1 cellular context compared by ENCODE assay signal in the genomic region with DNA sequence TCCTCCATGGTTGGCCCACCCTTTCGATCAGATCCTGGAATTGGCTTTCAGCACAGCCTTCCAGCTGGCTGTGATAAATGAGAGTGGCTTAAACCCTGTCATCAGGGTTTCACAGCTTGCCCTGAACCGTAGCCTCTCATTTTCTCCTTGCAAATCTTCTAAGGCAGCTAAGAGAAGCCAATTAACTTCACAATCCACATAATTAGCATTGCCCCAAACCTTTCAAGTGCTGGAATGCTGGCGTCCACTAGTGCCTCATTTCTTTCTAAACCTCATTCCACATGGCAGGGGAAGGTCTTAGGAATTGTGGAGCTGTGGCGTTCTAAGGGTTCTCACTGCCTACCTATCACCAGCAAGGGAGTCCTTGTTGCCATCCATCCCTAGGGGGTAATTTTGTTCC.
TF ChIP-seq lines count a peak whose summit lies in the region.

No MANE protein-coding gene starts in this region.

TF ChIP-seq in IMR-90, 13 proteins besides CTCF, POLR2A, EP300 and RAD21 (continued from another document):
- TF ChIP-seq, protein P1, sequence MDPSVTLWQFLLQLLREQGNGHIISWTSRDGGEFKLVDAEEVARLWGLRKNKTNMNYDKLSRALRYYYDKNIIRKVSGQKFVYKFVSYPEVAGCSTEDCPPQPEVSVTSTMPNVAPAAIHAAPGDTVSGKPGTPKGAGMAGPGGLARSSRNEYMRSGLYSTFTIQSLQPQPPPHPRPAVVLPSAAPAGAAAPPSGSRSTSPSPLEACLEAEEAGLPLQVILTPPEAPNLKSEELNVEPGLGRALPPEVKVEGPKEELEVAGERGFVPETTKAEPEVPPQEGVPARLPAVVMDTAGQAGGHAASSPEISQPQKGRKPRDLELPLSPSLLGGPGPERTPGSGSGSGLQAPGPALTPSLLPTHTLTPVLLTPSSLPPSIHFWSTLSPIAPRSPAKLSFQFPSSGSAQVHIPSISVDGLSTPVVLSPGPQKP (IDR thresholded peaks at IDR 0.05; ENCODE audit: borderline replicate concordance, low read depth, low read length) = no peak
- no peak for TF ChIP-seq FOS (IDR thresholded peaks at IDR 0.05; ENCODE audit: low read depth, low read length)
- TF ChIP-seq BHLHE40 (IDR thresholded peaks at IDR 0.05; ENCODE audit: low read depth, low read length) = no peak
- TF ChIP-seq, protein P2, sequence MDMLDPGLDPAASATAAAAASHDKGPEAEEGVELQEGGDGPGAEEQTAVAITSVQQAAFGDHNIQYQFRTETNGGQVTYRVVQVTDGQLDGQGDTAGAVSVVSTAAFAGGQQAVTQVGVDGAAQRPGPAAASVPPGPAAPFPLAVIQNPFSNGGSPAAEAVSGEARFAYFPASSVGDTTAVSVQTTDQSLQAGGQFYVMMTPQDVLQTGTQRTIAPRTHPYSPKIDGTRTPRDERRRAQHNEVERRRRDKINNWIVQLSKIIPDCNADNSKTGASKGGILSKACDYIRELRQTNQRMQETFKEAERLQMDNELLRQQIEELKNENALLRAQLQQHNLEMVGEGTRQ (IDR thresholded peaks at IDR 0.05; ENCODE audit: low read depth, low read length) = no peak
- no peak for TF ChIP-seq CEBPB (IDR thresholded peaks at IDR 0.05; ENCODE audit: low read depth, low read length)
- no peak for TF ChIP-seq SMC3 (IDR thresholded peaks at IDR 0.05; ENCODE audit: low read depth, low read length)
- no peak for TF ChIP-seq MXI1 (IDR thresholded peaks at IDR 0.05; ENCODE audit: borderline replicate concordance, low read depth, low read length)
- no peak for TF ChIP-seq MAZ (IDR thresholded peaks at IDR 0.05; ENCODE audit: borderline replicate concordance, low read depth, low read length)
- TF ChIP-seq RCOR1 (IDR thresholded peaks at IDR 0.05; ENCODE audit: insufficient replicate concordance, low read length) = no peak
- no peak for TF ChIP-seq CHD1 (IDR thresholded peaks at IDR 0.05; ENCODE audit: low read depth, low read length)
- no peak for TF ChIP-seq RFX5 (IDR thresholded peaks at IDR 0.05; ENCODE audit: low read depth, low read length)
- TF ChIP-seq NFE2L2 (IDR thresholded peaks at IDR 0.05; ENCODE audit: low read depth, low read length) = no peak
